ENCODE assay signal across 3 cellular contexts in the genomic region with DNA sequence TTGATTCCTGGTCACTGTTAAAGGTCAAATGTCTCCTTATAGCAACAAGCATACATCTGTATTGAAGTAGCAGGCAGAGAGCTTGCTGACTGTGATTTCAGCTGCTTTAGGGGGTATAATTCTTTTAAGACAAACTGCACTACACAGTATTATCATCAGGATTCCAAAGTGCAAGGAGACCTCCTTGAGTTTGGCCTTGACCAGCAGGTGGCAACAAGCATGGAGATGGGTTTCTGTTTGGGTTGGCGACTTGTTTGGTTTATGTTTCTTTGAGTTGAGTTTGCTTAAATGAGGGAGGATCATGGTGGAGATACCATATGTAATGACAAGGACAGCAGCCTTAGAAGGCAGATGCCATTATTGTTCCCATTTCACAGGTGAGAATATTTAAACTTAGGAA.
TF ChIP-seq lines count a peak whose summit lies in the region.

No MANE protein-coding gene starts in this region.

TF ChIP-seq in SK-N-SH, 30 proteins besides CTCF, POLR2A, EP300 and RAD21 (continued from another document):
- TF ChIP-seq, protein P1, sequence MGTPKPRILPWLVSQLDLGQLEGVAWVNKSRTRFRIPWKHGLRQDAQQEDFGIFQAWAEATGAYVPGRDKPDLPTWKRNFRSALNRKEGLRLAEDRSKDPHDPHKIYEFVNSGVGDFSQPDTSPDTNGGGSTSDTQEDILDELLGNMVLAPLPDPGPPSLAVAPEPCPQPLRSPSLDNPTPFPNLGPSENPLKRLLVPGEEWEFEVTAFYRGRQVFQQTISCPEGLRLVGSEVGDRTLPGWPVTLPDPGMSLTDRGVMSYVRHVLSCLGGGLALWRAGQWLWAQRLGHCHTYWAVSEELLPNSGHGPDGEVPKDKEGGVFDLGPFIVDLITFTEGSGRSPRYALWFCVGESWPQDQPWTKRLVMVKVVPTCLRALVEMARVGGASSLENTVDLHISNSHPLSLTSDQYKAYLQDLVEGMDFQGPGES (IDR thresholded peaks at IDR 0.05; ENCODE audit: low read depth, low read length): no peak
- TF ChIP-seq, protein P2, sequence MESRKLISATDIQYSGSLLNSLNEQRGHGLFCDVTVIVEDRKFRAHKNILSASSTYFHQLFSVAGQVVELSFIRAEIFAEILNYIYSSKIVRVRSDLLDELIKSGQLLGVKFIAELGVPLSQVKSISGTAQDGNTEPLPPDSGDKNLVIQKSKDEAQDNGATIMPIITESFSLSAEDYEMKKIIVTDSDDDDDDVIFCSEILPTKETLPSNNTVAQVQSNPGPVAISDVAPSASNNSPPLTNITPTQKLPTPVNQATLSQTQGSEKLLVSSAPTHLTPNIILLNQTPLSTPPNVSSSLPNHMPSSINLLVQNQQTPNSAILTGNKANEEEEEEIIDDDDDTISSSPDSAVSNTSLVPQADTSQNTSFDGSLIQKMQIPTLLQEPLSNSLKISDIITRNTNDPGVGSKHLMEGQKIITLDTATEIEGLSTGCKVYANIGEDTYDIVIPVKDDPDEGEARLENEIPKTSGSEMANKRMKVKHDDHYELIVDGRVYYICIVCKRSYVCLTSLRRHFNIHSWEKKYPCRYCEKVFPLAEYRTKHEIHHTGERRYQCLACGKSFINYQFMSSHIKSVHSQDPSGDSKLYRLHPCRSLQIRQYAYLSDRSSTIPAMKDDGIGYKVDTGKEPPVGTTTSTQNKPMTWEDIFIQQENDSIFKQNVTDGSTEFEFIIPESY (IDR thresholded peaks at IDR 0.05; ENCODE audit: borderline replicate concordance, low read depth): no peak
- TF ChIP-seq SMC3 (IDR thresholded peaks at IDR 0.05; ENCODE audit: low read depth, low read length) (0 out of 2 replicates have a peak, but pooled peaks have one; percentile 16), NFIC (IDR thresholded peaks at IDR 0.05; ENCODE audit: borderline replicate concordance) (no peak)
- TF ChIP-seq, protein P3, sequence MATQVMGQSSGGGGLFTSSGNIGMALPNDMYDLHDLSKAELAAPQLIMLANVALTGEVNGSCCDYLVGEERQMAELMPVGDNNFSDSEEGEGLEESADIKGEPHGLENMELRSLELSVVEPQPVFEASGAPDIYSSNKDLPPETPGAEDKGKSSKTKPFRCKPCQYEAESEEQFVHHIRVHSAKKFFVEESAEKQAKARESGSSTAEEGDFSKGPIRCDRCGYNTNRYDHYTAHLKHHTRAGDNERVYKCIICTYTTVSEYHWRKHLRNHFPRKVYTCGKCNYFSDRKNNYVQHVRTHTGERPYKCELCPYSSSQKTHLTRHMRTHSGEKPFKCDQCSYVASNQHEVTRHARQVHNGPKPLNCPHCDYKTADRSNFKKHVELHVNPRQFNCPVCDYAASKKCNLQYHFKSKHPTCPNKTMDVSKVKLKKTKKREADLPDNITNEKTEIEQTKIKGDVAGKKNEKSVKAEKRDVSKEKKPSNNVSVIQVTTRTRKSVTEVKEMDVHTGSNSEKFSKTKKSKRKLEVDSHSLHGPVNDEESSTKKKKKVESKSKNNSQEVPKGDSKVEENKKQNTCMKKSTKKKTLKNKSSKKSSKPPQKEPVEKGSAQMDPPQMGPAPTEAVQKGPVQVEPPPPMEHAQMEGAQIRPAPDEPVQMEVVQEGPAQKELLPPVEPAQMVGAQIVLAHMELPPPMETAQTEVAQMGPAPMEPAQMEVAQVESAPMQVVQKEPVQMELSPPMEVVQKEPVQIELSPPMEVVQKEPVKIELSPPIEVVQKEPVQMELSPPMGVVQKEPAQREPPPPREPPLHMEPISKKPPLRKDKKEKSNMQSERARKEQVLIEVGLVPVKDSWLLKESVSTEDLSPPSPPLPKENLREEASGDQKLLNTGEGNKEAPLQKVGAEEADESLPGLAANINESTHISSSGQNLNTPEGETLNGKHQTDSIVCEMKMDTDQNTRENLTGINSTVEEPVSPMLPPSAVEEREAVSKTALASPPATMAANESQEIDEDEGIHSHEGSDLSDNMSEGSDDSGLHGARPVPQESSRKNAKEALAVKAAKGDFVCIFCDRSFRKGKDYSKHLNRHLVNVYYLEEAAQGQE (IDR thresholded peaks at IDR 0.05; ENCODE audit: low read depth, low read length): no peak
TF ChIP-seq in SK-N-SH: peak in this region for 1.

TF ChIP-seq in SK-N-SH treated with all-trans-retinoic acid at 6 μM for 48 hours, 23 proteins besides CTCF, POLR2A, EP300 and RAD21 (continued from another document):
- TF ChIP-seq ZNF70 (CRISPR knock-in tag; IDR thresholded peaks at IDR 0.05) (no peak), ARNTL (CRISPR knock-in tag; IDR thresholded peaks at IDR 0.05; ENCODE audit: borderline replicate concordance, low read depth) (no peak), ZFP3 (CRISPR knock-in tag; IDR thresholded peaks at IDR 0.05) (no peak), SNAI2 (CRISPR knock-in tag; IDR thresholded peaks at IDR 0.05) (no peak), ZNF8 (CRISPR knock-in tag; IDR thresholded peaks at IDR 0.05) (no peak), OSR1 (CRISPR knock-in tag; IDR thresholded peaks at IDR 0.05) (no peak), ISL1 (CRISPR knock-in tag; IDR thresholded peaks at IDR 0.05) (no peak)
- TF ChIP-seq, protein P4, sequence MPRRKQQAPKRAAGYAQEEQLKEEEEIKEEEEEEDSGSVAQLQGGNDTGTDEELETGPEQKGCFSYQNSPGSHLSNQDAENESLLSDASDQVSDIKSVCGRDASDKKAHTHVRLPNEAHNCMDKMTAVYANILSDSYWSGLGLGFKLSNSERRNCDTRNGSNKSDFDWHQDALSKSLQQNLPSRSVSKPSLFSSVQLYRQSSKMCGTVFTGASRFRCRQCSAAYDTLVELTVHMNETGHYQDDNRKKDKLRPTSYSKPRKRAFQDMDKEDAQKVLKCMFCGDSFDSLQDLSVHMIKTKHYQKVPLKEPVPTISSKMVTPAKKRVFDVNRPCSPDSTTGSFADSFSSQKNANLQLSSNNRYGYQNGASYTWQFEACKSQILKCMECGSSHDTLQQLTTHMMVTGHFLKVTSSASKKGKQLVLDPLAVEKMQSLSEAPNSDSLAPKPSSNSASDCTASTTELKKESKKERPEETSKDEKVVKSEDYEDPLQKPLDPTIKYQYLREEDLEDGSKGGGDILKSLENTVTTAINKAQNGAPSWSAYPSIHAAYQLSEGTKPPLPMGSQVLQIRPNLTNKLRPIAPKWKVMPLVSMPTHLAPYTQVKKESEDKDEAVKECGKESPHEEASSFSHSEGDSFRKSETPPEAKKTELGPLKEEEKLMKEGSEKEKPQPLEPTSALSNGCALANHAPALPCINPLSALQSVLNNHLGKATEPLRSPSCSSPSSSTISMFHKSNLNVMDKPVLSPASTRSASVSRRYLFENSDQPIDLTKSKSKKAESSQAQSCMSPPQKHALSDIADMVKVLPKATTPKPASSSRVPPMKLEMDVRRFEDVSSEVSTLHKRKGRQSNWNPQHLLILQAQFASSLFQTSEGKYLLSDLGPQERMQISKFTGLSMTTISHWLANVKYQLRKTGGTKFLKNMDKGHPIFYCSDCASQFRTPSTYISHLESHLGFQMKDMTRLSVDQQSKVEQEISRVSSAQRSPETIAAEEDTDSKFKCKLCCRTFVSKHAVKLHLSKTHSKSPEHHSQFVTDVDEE (CRISPR knock-in tag; IDR thresholded peaks at IDR 0.05): no peak
- TF ChIP-seq, protein P5, sequence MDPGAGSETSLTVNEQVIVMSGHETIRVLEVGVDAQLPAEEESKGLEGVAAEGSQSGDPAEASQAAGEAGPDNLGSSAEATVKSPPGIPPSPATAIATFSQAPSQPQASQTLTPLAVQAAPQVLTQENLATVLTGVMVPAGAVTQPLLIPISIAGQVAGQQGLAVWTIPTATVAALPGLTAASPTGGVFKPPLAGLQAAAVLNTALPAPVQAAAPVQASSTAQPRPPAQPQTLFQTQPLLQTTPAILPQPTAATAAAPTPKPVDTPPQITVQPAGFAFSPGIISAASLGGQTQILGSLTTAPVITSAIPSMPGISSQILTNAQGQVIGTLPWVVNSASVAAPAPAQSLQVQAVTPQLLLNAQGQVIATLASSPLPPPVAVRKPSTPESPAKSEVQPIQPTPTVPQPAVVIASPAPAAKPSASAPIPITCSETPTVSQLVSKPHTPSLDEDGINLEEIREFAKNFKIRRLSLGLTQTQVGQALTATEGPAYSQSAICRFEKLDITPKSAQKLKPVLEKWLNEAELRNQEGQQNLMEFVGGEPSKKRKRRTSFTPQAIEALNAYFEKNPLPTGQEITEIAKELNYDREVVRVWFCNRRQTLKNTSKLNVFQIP (CRISPR knock-in tag; IDR thresholded peaks at IDR 0.05; ENCODE audit: borderline replicate concordance, low read depth): no peak

TF ChIP-seq in GM12878, 131 proteins besides CTCF, POLR2A, EP300 and RAD21 (continued from another document):
- TF ChIP-seq, protein P3 (IDR thresholded peaks at IDR 0.05; ENCODE audit: low read depth, low read length): no peak
- TF ChIP-seq, protein P6, sequence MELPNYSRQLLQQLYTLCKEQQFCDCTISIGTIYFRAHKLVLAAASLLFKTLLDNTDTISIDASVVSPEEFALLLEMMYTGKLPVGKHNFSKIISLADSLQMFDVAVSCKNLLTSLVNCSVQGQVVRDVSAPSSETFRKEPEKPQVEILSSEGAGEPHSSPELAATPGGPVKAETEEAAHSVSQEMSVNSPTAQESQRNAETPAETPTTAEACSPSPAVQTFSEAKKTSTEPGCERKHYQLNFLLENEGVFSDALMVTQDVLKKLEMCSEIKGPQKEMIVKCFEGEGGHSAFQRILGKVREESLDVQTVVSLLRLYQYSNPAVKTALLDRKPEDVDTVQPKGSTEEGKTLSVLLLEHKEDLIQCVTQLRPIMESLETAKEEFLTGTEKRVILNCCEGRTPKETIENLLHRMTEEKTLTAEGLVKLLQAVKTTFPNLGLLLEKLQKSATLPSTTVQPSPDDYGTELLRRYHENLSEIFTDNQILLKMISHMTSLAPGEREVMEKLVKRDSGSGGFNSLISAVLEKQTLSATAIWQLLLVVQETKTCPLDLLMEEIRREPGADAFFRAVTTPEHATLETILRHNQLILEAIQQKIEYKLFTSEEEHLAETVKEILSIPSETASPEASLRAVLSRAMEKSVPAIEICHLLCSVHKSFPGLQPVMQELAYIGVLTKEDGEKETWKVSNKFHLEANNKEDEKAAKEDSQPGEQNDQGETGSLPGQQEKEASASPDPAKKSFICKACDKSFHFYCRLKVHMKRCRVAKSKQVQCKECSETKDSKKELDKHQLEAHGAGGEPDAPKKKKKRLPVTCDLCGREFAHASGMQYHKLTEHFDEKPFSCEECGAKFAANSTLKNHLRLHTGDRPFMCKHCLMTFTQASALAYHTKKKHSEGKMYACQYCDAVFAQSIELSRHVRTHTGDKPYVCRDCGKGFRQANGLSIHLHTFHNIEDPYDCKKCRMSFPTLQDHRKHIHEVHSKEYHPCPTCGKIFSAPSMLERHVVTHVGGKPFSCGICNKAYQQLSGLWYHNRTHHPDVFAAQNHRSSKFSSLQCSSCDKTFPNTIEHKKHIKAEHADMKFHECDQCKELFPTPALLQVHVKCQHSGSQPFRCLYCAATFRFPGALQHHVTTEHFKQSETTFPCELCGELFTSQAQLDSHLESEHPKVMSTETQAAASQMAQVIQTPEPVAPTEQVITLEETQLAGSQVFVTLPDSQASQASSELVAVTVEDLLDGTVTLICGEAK (IDR thresholded peaks at IDR 0.05; ENCODE audit: borderline replicate concordance): no peak
- peak; percentile 31; the same call in 1 of the 2 replicates for TF ChIP-seq SMC3 (IDR thresholded peaks at IDR 0.05; ENCODE audit: borderline replicate concordance, low read length)
- TF ChIP-seq SRF (IDR thresholded peaks at IDR 0.05; ENCODE audit: low read depth in 2 of 2, low read length in 2 of 2): no peak
- no peak for TF ChIP-seq IKZF1 (conservative IDR thresholded peaks at IDR 0.05)
- no peak for TF ChIP-seq CBX3 (IDR thresholded peaks at IDR 0.05; ENCODE audit: borderline replicate concordance, low read depth)
